Comparison of ENCODE assay signal across 16 cellular contexts in the genomic region with DNA sequence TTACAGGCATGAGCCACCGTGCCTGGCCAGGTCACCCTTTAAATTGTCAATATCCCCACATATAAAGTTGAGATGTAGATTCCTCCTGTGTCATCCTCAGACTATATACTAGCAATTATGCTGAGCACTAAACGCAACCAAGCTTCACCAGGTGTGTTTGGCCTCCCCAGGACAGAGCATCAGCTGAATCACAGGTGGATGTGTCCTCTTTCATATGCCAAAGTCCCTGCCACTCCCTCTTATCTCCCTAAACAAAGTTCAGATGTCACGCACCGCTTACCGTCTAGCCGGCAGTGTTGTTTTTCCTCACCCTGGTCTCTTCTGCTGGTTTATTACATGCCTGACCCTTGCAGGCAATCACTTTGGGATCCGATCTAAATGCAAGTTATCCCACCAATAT. TPM values are rescaled to one million over a fixed set of nuclear protein-coding genes. Genes with fewer than 3 reads are reported as not detected.
A peak's percentile ranks its signal among the peaks of the same experiment; 100 is the strongest.
DNase-seq lines count a peak whose midpoint lies in the region; ATAC-seq, FAIRE-seq and TF ChIP-seq lines count a peak whose summit lies in the region.
"Had no signal": no experiment of that assay in that cellular context is flagged by ENCODE, and none has a peak within 500 bp of the region (broad histone marks: within the 10 kb centered on the region; RNA-seq: fewer than 3 reads in every experiment).

No MANE protein-coding gene starts in this region.

- peaks cover 21% of the 10 kb centered on the region for H3K4me1 Mint-ChIP-seq in WTC11
- no peaks in the 10 kb centered on the region for H3K4me1 Mint-ChIP-seq in activated CD4-positive, alpha-beta T cell treated with anti-CD3 and anti-CD28 coated beads for 36 hours

- H3K27me3 Mint-ChIP-seq in WTC11 (ENCODE audit: low read depth), result no peaks in the 10 kb centered on the region
- peaks cover 4% of the 10 kb centered on the region for H3K27me3 Mint-ChIP-seq in activated CD4-positive, alpha-beta T cell treated with anti-CD3 and anti-CD28 coated beads for 36 hours
- H3K27me3 Mint-ChIP-seq: CD4-positive, alpha-beta T cell had no signal

- no peak overlapping the region for H3K27ac Mint-ChIP-seq in WTC11
- no peak overlapping the region for H3K27ac Mint-ChIP-seq in activated CD4-positive, alpha-beta T cell treated with anti-CD3 and anti-CD28 coated beads for 36 hours
- H3K27ac Mint-ChIP-seq: CD4-positive, alpha-beta T cell had no signal

- no peak for ATAC-seq in heart right ventricle
- ATAC-seq in WTC11, result peak; percentile 31; the same call in 1 of the 2 replicates
- peak; percentile 75 for ATAC-seq in left colon
- ATAC-seq in HG02623 (IDR thresholded peaks at IDR 0.05; ENCODE audit: unreplicated experiment), result no peak
- ATAC-seq in GM18505 (IDR thresholded peaks at IDR 0.05; ENCODE audit: unreplicated experiment), result no peak
- no peak for ATAC-seq in activated CD4-positive, alpha-beta T cell treated with anti-CD3 and anti-CD28 coated beads for 36 hours
- ATAC-seq: GM12878 had no signal

- DNase-seq in heart right ventricle, result no peak
- no peak for DNase-seq in right atrium auricular region (ENCODE audit: low spot score)
- no peak for DNase-seq in WTC11 (ENCODE audit: low spot score)
- no peak for DNase-seq in left colon
- peak; percentile 90 for DNase-seq in small intestine
- DNase-seq in activated CD4-positive, alpha-beta T cell treated with anti-CD3 and anti-CD28 coated beads for 36 hours, result no peak
- DNase-seq: ACHN; CD4-positive, alpha-beta T cell; DMS79; GM23248; H7 had no signal

- 79 to 82% methylated on average over 7 of the region's 7 CpGs for WGBS in heart right ventricle, 2 donors
- WGBS in small intestine, 3 donors, result 16 to 61% (median 34%) methylated on average over 7 of the region's 7 CpGs

- H3K4me3 ChIP-seq in heart right ventricle (no peak overlapping the region), right atrium auricular region (no peak overlapping the region), small intestine (ENCODE audit: low read depth in 1 of 2, low read length in 2 of 2) (no peak overlapping the region)
- H3K4me3 ChIP-seq: BLaER1 treated with 17β-estradiol and CSF1 and Interleukin-3, amounts not matched to agents 10 nM and 100 nM; GM12878; GM23248 had no signal

- no peak for FAIRE-seq in small intestine (lab: Jason Lieb, UNC)
- FAIRE-seq: GM12878 had no signal

- H3K27ac ChIP-seq in heart right ventricle, result peak overlapping the region in 6 of 10 donors; percentile 61 to 87 (median 82)
- peak overlapping the region in 1 of 2 donors; percentile 82 for H3K27ac ChIP-seq in right atrium auricular region
- H3K27ac ChIP-seq in small intestine (ENCODE audit: low read depth in 1 of 2, low read length in 1 of 2), result no peak overlapping the region
- H3K27ac ChIP-seq: BLaER1 treated with 17β-estradiol and CSF1 and Interleukin-3, amounts not matched to agents 10 nM and 100 nM; GM23248 had no signal

- TF ChIP-seq POLR2A in GM18505 (IDR thresholded peaks at IDR 0.05; ENCODE audit: borderline replicate concordance, extremely low read depth, insufficient read depth, insufficient read length), result no peak

- H3K9me3 Mint-ChIP-seq in WTC11, result no peaks in the 10 kb centered on the region
- H3K9me3 Mint-ChIP-seq in activated CD4-positive, alpha-beta T cell treated with anti-CD3 and anti-CD28 coated beads for 36 hours (ENCODE audit: low read depth), result peaks cover 9% of the 10 kb centered on the region
- H3K9me3 Mint-ChIP-seq: CD4-positive, alpha-beta T cell had no signal

- peaks cover 0 to 23% (median 7%) of the 10 kb centered on the region in 9 donors for H3K4me1 ChIP-seq in heart right ventricle
- peaks cover 0 to 7% of the 10 kb centered on the region in 2 donors for H3K4me1 ChIP-seq in right atrium auricular region
- H3K4me1 ChIP-seq in small intestine (ENCODE audit: control insufficient read depth in 2 of 2, insufficient read depth in 1 of 2, low read depth in 1 of 2, low read length in 1 of 2), result peaks cover 0 to 4% of the 10 kb centered on the region in 2 donors
- H3K4me1 ChIP-seq: BLaER1 treated with 17β-estradiol and CSF1 and Interleukin-3, amounts not matched to agents 10 nM and 100 nM had no signal

- peaks cover 0 to 46% (median 0%) of the 10 kb centered on the region in 9 donors for H3K36me3 ChIP-seq in heart right ventricle
- peaks cover 30% of the 10 kb centered on the region for H3K36me3 ChIP-seq in right atrium auricular region
- no peaks in the 10 kb centered on the region for H3K36me3 ChIP-seq in small intestine (ENCODE audit: control insufficient read depth in 2 of 2, insufficient read depth in 2 of 2, low read length in 2 of 2)
- H3K36me3 ChIP-seq: BLaER1 treated with 17β-estradiol and CSF1 and Interleukin-3, amounts not matched to agents 10 nM and 100 nM had no signal

- intact Hi-C loops in heart right ventricle (cut with DNase I), result loop anchor here in 5 of 10 donors (10.0 kb wide), 4 partner anchors 49 to 491 kb away; no protein-coding TSS in a partner anchor
- intact Hi-C loops in left colon (cut with DNase I, micrococcal nuclease), result loop anchor here in 1 of 2 donors (10.0 kb wide), 2 partner anchors 491 to 561 kb away; no protein-coding TSS in a partner anchor
- intact Hi-C loops in activated CD4-positive, alpha-beta T cell treated with anti-CD3 and anti-CD28 coated beads for 36 hours (cut with DNase I, micrococcal nuclease), result no loop called here

- CTCF ChIA-PET in WTC11 (lab: Charles Lee), result no interaction called here
- CTCF ChIA-PET in activated CD4-positive, alpha-beta T cell treated with anti-CD3 and anti-CD28 coated beads for 36 hours (lab: Charles Lee), result no interaction called here

- no peaks in the 10 kb centered on the region for H3K36me3 Mint-ChIP-seq in WTC11
- H3K36me3 Mint-ChIP-seq in activated CD4-positive, alpha-beta T cell treated with anti-CD3 and anti-CD28 coated beads for 36 hours (ENCODE audit: low read depth), result no peaks in the 10 kb centered on the region

- no peak overlapping the region for H3K4me3 Mint-ChIP-seq in WTC11
- H3K4me3 Mint-ChIP-seq in activated CD4-positive, alpha-beta T cell treated with anti-CD3 and anti-CD28 coated beads for 36 hours, result no peak overlapping the region
- H3K4me3 Mint-ChIP-seq: CD4-positive, alpha-beta T cell had no signal

- POLR2A ChIA-PET in WTC11 (lab: Charles Lee), result no interaction called here
- POLR2A ChIA-PET in activated CD4-positive, alpha-beta T cell treated with anti-CD3 and anti-CD28 coated beads for 36 hours (lab: Charles Lee), result no interaction called here

- no peaks in the 10 kb centered on the region for H3K9me3 ChIP-seq in heart right ventricle
- no peaks in the 10 kb centered on the region for H3K9me3 ChIP-seq in right atrium auricular region
- no peaks in the 10 kb centered on the region for H3K9me3 ChIP-seq in small intestine (ENCODE audit: control insufficient read depth, low read depth)
- H3K9me3 ChIP-seq: BLaER1 treated with 17β-estradiol and CSF1 and Interleukin-3, amounts not matched to agents 10 nM and 100 nM had no signal

- TF ChIP-seq CTCF in heart right ventricle (IDR thresholded peaks at IDR 0.05) (no peak), right atrium auricular region (IDR thresholded peaks at IDR 0.05) (no peak), WTC11 (IDR thresholded peaks at IDR 0.05) (no peak)

- H3K27me3 ChIP-seq in heart right ventricle (no peaks in the 10 kb centered on the region), right atrium auricular region (no peaks in the 10 kb centered on the region), small intestine (ENCODE audit: control insufficient read depth in 2 of 2, insufficient read depth in 2 of 2, low read length in 2 of 2) (no peaks in the 10 kb centered on the region)
- H3K27me3 ChIP-seq: BLaER1 treated with 17β-estradiol and CSF1 and Interleukin-3, amounts not matched to agents 10 nM and 100 nM had no signal

TF ChIP-seq in WTC11, 78 proteins besides CTCF, POLR2A, EP300 and RAD21 (continues in another document):
- TF ChIP-seq ZNF396 (CRISPR knock-in tag; IDR thresholded peaks at IDR 0.05; ENCODE audit: borderline replicate concordance) (no peak), NR1H2 (CRISPR knock-in tag; IDR thresholded peaks at IDR 0.05) (no peak), TP53 (CRISPR knock-in tag; IDR thresholded peaks at IDR 0.05) (no peak), IRF2 (CRISPR knock-in tag; IDR thresholded peaks at IDR 0.05; ENCODE audit: borderline replicate concordance, low read depth) (no peak), FOXK1 (CRISPR knock-in tag; IDR thresholded peaks at IDR 0.05) (no peak), HMGXB4 (CRISPR knock-in tag; IDR thresholded peaks at IDR 0.05) (no peak), MAX (CRISPR knock-in tag; IDR thresholded peaks at IDR 0.05) (no peak), NFE2L1 (CRISPR knock-in tag; IDR thresholded peaks at IDR 0.05) (no peak), ZNF138 (CRISPR knock-in tag; conservative IDR thresholded peaks at IDR 0.05) (no peak), ELF4 (CRISPR knock-in tag; IDR thresholded peaks at IDR 0.05; ENCODE audit: low read depth) (no peak)

RNA-seq across cellular contexts. Expression of gene ARHGAP44, which starts 43.8 kb away (rescaled TPM):
- total RNA-seq in heart right ventricle, result 10 to 100 TPM in 1 of 10 donors, 1 to 10 TPM in 9; 6.1 to 10.6 (median 8.7) TPM
- 1 to 10 TPM; 4.0 to 4.2 TPM for polyA plus RNA-seq in heart right ventricle
- 10 to 100 TPM in 1 of 2 donors, 1 to 10 TPM in 1; 7.8 to 12.2 TPM for total RNA-seq in right atrium auricular region
- total RNA-seq in WTC11 (2021), result 22.7 to 23.8 TPM (median 22.8 TPM) in 3 replicates
- 10 to 100 TPM; 44.4 to 71.1 TPM for total RNA-seq in left colon
- 10 to 100 TPM in 1 of 3 donors, 1 to 10 TPM in 2; 5.9 to 12.3 (median 7.8) TPM for polyA plus RNA-seq in small intestine
- total RNA-seq in activated CD4-positive, alpha-beta T cell treated with anti-CD3 and anti-CD28 coated beads for 36 hours, result under 1 TPM; 0.14 to 0.55 TPM
- total RNA-seq: CD4-positive, alpha-beta T cell; HT-29 had no signal

Comparison
In these comparisons a context has a peak if more than half of its experiments do, and no peak if none do; other contexts are left out.
1. ATAC-seq: peak in WTC11 (single experiment) and left colon (single experiment); none in heart right ventricle (0 of 8), HG02623 (single experiment), GM18505 (single experiment) and activated CD4-positive, alpha-beta T cell treated with anti-CD3 and anti-CD28 coated beads for 36 hours (single experiment).
2. H3K27ac ChIP-seq: peak in heart right ventricle (6 of 10); none in small intestine (0 of 2).
3. RNA of gene ARHGAP44, which starts 43.8 kb away (total RNA-seq): 44.4 to 71.1 TPM in left colon, 22.7 to 23.8 TPM in WTC11, 7.8 to 12.2 TPM in right atrium auricular region and 6.1 to 10.6 TPM in heart right ventricle; 0.14 to 0.55 TPM in activated CD4-positive, alpha-beta T cell treated with anti-CD3 and anti-CD28 coated beads for 36 hours; every median in the first group is over 4 times any median in the second.